8 cellular contexts compared by ENCODE assay signal in genomic region chr17:79810138-79811027, GRCh38. TPM values are rescaled to one million over a fixed set of nuclear protein-coding genes. Genes with fewer than 3 reads are reported as not detected.
A peak's percentile ranks its signal among the peaks of the same experiment; 100 is the strongest.
DNase-seq lines count a peak whose midpoint lies in the region; ATAC-seq and TF ChIP-seq lines count a peak whose summit lies in the region.

No MANE protein-coding gene starts in this region.

- H3K27me3 ChIP-seq in SK-N-SH (ENCODE audit: insufficient read depth) = peaks cover 43% of the 10 kb centered on the region
- H3K27me3 ChIP-seq in heart right ventricle = peaks cover 47 to 96% (median 93%) of the 10 kb centered on the region in 7 donors

- 1% methylated on average over 62 of the region's 76 CpGs for WGBS in SK-N-SH (ENCODE audit: low lambda C conversion rate)
- 0 to 1% methylated on average over 71 to 76 of the region's 76 CpGs for WGBS in heart right ventricle, 2 donors

- H3K4me3 ChIP-seq in SK-N-SH (ENCODE audit: low read depth in 2 of 2, low read length in 1 of 2) (peak overlapping the region; percentile 51 to 64), heart right ventricle (peak overlapping the region in 9 of 10 donors; percentile 5 to 39 (median 31)), retinal pigment epithelial cell (ENCODE audit: low read length) (peak overlapping the region; percentile 17)

- POLR2A ChIA-PET in SK-N-SH (lab: Yijun Ruan, JAX) = interaction anchor here (0.5 to 6.9 kb wide), 10 partner anchors 12 to 238 kb away, joined by 3 to 93 read pairs (median 6); partner anchors contain the start of genes CBX4 and CBX8

- no peaks in the 10 kb centered on the region for H3K9me2 ChIP-seq in SK-N-SH

- H3K9ac ChIP-seq in SK-N-SH = no peak overlapping the region

- H4K20me1 ChIP-seq in SK-N-SH (ENCODE audit: insufficient read depth) = no peaks in the 10 kb centered on the region

- H3K9me3 ChIP-seq in SK-N-SH (no peaks in the 10 kb centered on the region), heart right ventricle (no peaks in the 10 kb centered on the region)

- CTCF ChIA-PET in SK-N-SH (lab: Yijun Ruan, JAX) = interaction anchor here (0.6 to 14.7 kb wide), 39 partner anchors 9 to 609 kb away, joined by 3 to 274 read pairs (median 5); partner anchors contain the start of genes CBX2, CBX4 and CBX8

- no peaks in the 10 kb centered on the region for H3K79me2 ChIP-seq in SK-N-SH (ENCODE audit: insufficient read depth)

- H3K4me2 ChIP-seq in SK-N-SH = peak overlapping the region; percentile 100

- H3F3A ChIP-seq in SK-N-SH (replicated peaks; ENCODE audit: insufficient read depth) = peaks cover 19% of the 10 kb centered on the region

- ATAC-seq in HG02623 (IDR thresholded peaks at IDR 0.05; ENCODE audit: unreplicated experiment) = peak; percentile 47
- ATAC-seq in heart right ventricle = peak; percentile 66 to 88 (median 78)

- H3K4me1 ChIP-seq in SK-N-SH (ENCODE audit: control insufficient read depth in 1 of 2, insufficient read depth in 2 of 2, low read depth in 1 of 2, low read length in 1 of 2) (peaks cover 15 to 41% of the 10 kb centered on the region in 2 experiments), heart right ventricle (peaks cover 20 to 61% (median 44%) of the 10 kb centered on the region in 9 donors)

- H3K27ac ChIP-seq in SK-N-SH (ENCODE audit: low read depth in 2 of 2, low read length in 1 of 2) = peak overlapping the region in 1 of 2 experiments; percentile 90; a peak in 2 of 4 replicates
- H3K27ac ChIP-seq in heart right ventricle = no peak overlapping the region

- H3K36me3 ChIP-seq in SK-N-SH (replicated peaks in 1 of 2; ENCODE audit: control insufficient read depth in 1 of 2, insufficient read depth in 2 of 2, low read length in 1 of 2) = no peaks in the 10 kb centered on the region
- no peaks in the 10 kb centered on the region for H3K36me3 ChIP-seq in heart right ventricle

- DNase-seq in GDM1 (lab: John Stamatoyannopoulos, UW) (peak; percentile 79), NCI-H128 (lab: John Stamatoyannopoulos, UW; ENCODE audit: unreplicated experiment) (peak; percentile 71), SK-N-SH (peak; percentile 97), heart right ventricle (peak; percentile 60 to 73), retinal pigment epithelial cell (ENCODE audit: low read depth) (no peak), NK-92 (lab: John Stamatoyannopoulos, UW; ENCODE audit: unreplicated experiment) (no peak)
- peak; percentile 81 for DNase-seq in activated naive CD4-positive, alpha-beta T cell treated with anti-CD3 and anti-CD28 coated beads, Interleukin-2, amount 50 U/mL, for 16 hours

- no peak for TF ChIP-seq RAD21 in SK-N-SH (IDR thresholded peaks at IDR 0.05; ENCODE audit: low read length)

- TF ChIP-seq EP300 in SK-N-SH (IDR thresholded peaks at IDR 0.05; ENCODE audit: borderline replicate concordance in 1 of 2, low read depth in 1 of 2, low read length in 1 of 2) = no peak; a peak in 1 of 4 replicates

- no peak for TF ChIP-seq CTCF in SK-N-SH (IDR thresholded peaks at IDR 0.05)
- TF ChIP-seq CTCF in heart right ventricle (IDR thresholded peaks at IDR 0.05) = no peak
- TF ChIP-seq CTCF in retinal pigment epithelial cell (conservative IDR thresholded peaks at IDR 0.05; ENCODE audit: low read depth, low read length) = no peak

- intact Hi-C loops in heart right ventricle (cut with DNase I) = loop anchor here in 2 of 10 donors (2.0 to 5.0 kb wide), 3 partner anchors 26 to 182 kb away; partner anchors contain the start of gene CBX4 (in 1 of the 2)

- H2AFZ ChIP-seq in SK-N-SH (ENCODE audit: low read depth) = peak overlapping the region; percentile 96

TF ChIP-seq in SK-N-SH, 30 proteins besides CTCF, POLR2A, EP300 and RAD21:
- TF ChIP-seq JUND (IDR thresholded peaks at IDR 0.05) = no peak
- no peak for TF ChIP-seq RXRA (IDR thresholded peaks at IDR 0.05; ENCODE audit: borderline replicate concordance, low read depth)
- TF ChIP-seq ZBTB33 (IDR thresholded peaks at IDR 0.05; ENCODE audit: borderline replicate concordance, low read depth) = no peak
- TF ChIP-seq TEAD4 (IDR thresholded peaks at IDR 0.05; ENCODE audit: borderline replicate concordance, insufficient read depth) = no peak
- TF ChIP-seq RCOR1 (IDR thresholded peaks at IDR 0.05; ENCODE audit: low read length) = 0 out of 2 replicates have a peak, but pooled peaks have one; percentile 49
- no peak for TF ChIP-seq FOXM1 (IDR thresholded peaks at IDR 0.05; ENCODE audit: low read depth)
- no peak for TF ChIP-seq FOSL2 (IDR thresholded peaks at IDR 0.05; ENCODE audit: borderline replicate concordance, low read depth)
- TF ChIP-seq CHD2 (IDR thresholded peaks at IDR 0.05; ENCODE audit: low read length, partially characterized antibody) = peak; percentile 30
- TF ChIP-seq MEF2A (IDR thresholded peaks at IDR 0.05; ENCODE audit: borderline replicate concordance, low read depth) = no peak
- TF ChIP-seq SMC3 (IDR thresholded peaks at IDR 0.05; ENCODE audit: low read depth, low read length) = no peak
- TF ChIP-seq YY1 (IDR thresholded peaks at IDR 0.05; ENCODE audit: low read depth) = no peak
- peak; percentile 66; the same call in 1 of the 2 replicates for TF ChIP-seq MXI1 (IDR thresholded peaks at IDR 0.05; ENCODE audit: low read depth, low read length)
- no peak for TF ChIP-seq USF2 (IDR thresholded peaks at IDR 0.05; ENCODE audit: borderline replicate concordance, low read depth, low read length)
- TF ChIP-seq PBX3 (IDR thresholded peaks at IDR 0.05) = no peak
- TF ChIP-seq POLR2AphosphoS5 (IDR thresholded peaks at IDR 0.05; ENCODE audit: low read depth, low read length) = no peak
- peak; percentile 59 for TF ChIP-seq NRF1 (IDR thresholded peaks at IDR 0.05; ENCODE audit: low read depth, low read length)
- no peak for TF ChIP-seq IRF3 (IDR thresholded peaks at IDR 0.05; ENCODE audit: low read depth, low read length)

RNA-seq across cellular contexts. Expression of gene CBX8, which starts 13.5 kb away (rescaled TPM):
- polyA plus RNA-seq in SK-N-SH (2012; rRNA removed) (2.1 and 2.9 TPM in 2 replicates), heart right ventricle (1 to 10 TPM; 2.2 to 4.1 TPM)
- polyA plus RNA-seq in SK-N-SH (2012; cell fraction: cytosol; rRNA removed) = 2.0 and 2.8 TPM in 2 replicates
- 6.1 and 6.5 TPM in 2 replicates for polyA plus RNA-seq in SK-N-SH (2012; cell fraction: nucleus; rRNA removed)
- total RNA-seq in heart right ventricle = 1 to 10 TPM; 4.3 to 9.3 (median 5.6) TPM

RNA-seq across cellular contexts. Expression of gene CBX4, which starts 28.9 kb away (rescaled TPM):
- 16.6 and 21.9 TPM in 2 replicates for polyA plus RNA-seq in SK-N-SH (2012; rRNA removed)
- polyA plus RNA-seq in SK-N-SH (2012; cell fraction: cytosol; rRNA removed) = 11.0 and 13.2 TPM in 2 replicates
- 23.6 and 29.2 TPM in 2 replicates for polyA plus RNA-seq in SK-N-SH (2012; cell fraction: nucleus; rRNA removed)
- total RNA-seq in heart right ventricle = 10 to 100 TPM; 21.6 to 38.2 (median 26.4) TPM
- 1 to 10 TPM; 9.4 to 9.8 TPM for polyA plus RNA-seq in heart right ventricle

RNA-seq across cellular contexts. Expression of gene CBX2, which starts 32.4 kb away (rescaled TPM):
- polyA plus RNA-seq in SK-N-SH (2012; rRNA removed) = 19.7 and 22.4 TPM in 2 replicates
- polyA plus RNA-seq in SK-N-SH (2012; cell fraction: cytosol; rRNA removed) = 9.7 and 13.6 TPM in 2 replicates
- polyA plus RNA-seq in SK-N-SH (2012; cell fraction: nucleus; rRNA removed) = 42.0 and 52.6 TPM in 2 replicates
- 1 to 10 TPM; 1.5 to 3.9 (median 2.7) TPM for total RNA-seq in heart right ventricle
- polyA plus RNA-seq in heart right ventricle = 1 to 10 TPM; 2.9 to 7.1 TPM

Comparison
In these comparisons a context has a peak if more than half of its experiments do, and no peak if none do; other contexts are left out.
1. DNase-seq: peak in GDM1 (single experiment), NCI-H128 (single experiment), SK-N-SH (single experiment), activated naive CD4-positive, alpha-beta T cell treated with anti-CD3 and anti-CD28 coated beads, Interleukin-2, amount 50 U/mL, for 16 hours (single experiment) and heart right ventricle (2 of 2); none in retinal pigment epithelial cell (single experiment) and NK-92 (single experiment).
2. Peak in every context shown above with its lines, with median percentiles within 50 percentile points of each other: H3K4me3 ChIP-seq.